7 cellular contexts compared by ENCODE assay signal in genomic region chr10:102009801-102010425, GRCh38. TPM values are rescaled to one million over a fixed set of nuclear protein-coding genes. Genes with fewer than 3 reads are reported as not detected.
DNase-seq lines count a peak whose midpoint lies in the region; FAIRE-seq and TF ChIP-seq lines count a peak whose summit lies in the region.

No MANE protein-coding gene starts in this region.

- peak; percentile 97 for TF ChIP-seq CTCF in HFF-Myc (IDR thresholded peaks at IDR 0.05; ENCODE audit: low read depth, low read length, missing control alignments)

- DNase-seq in EH (ENCODE audit: low read depth) (peak; percentile 93), HFF-Myc (ENCODE audit: extremely low read depth, low read depth) (peak; percentile 81), NCI-H2227 (lab: John Stamatoyannopoulos, UW; ENCODE audit: unreplicated experiment) (peak; percentile 78), erythroblast (lab: John Stamatoyannopoulos, UW) (peak; percentile 74 to 81), myocyte (ENCODE audit: low read depth) (peak; percentile 91), urothelium cell line (ENCODE audit: low spot score) (peak; percentile 89)
- peak; percentile 31 to 38 for DNase-seq in activated CD4-positive, alpha-beta T cell treated with anti-CD3 and anti-CD28 coated beads for 4 hours

- no peak for FAIRE-seq in urothelium cell line (lab: Jason Lieb, UNC)

- H3K4me3 ChIP-seq in HFF-Myc (replicated peaks; ENCODE audit: low read depth, low read length): no peak overlapping the region

- TF ChIP-seq POLR2A in erythroblast (IDR thresholded peaks at IDR 0.05; ENCODE audit: low read length): no peak

RNA-seq across cellular contexts. Expression of gene ARMH3, which starts 46.1 kb away (rescaled TPM):
- 7.4 and 7.6 TPM in 2 replicates for total RNA-seq in myocyte
- polyA plus RNA-seq in myocyte (2012): 14.1 TPM

RNA-seq across cellular contexts. Expression of gene HPS6, which starts 55.2 kb away (rescaled TPM):
- 34.2 and 37.8 TPM in 2 replicates for total RNA-seq in myocyte
- polyA plus RNA-seq in myocyte (2012): 16.5 TPM

Comparison
In these comparisons a context has a peak if more than half of its experiments do, and no peak if none do; other contexts are left out.
1. DNase-seq: peak in every context shown above with its lines; median percentile 93 in EH; 91 in myocyte; 89 in urothelium cell line; 81 in HFF-Myc; 78 in NCI-H2227; 78 in erythroblast; 34 in activated CD4-positive, alpha-beta T cell treated with anti-CD3 and anti-CD28 coated beads for 4 hours.